ENCODE assay signal across 2 cellular contexts in the genomic region with DNA sequence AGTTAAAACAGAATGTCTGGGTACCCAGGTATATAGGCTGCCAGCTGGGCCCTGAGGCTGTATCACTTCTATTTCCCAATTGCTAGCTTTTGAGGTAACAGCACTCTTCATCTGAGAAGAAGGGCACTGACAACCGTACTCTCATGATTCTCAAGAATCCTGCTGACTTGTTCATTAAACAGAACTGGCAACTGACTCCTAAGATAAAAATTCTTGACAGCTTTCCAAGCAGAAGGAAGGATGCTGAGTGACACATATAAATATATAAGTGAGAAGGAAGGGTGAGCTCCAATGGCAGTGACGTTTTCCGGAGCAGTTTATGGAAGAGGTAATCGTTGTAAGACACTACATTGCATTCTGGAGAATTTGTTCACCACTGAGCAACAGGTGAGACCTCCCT.
TF ChIP-seq lines count a peak whose summit lies in the region.

No MANE protein-coding gene starts in this region.

TF ChIP-seq in HepG2, 621 proteins besides CTCF, POLR2A, EP300 and RAD21:
- TF ChIP-seq, protein P1, sequence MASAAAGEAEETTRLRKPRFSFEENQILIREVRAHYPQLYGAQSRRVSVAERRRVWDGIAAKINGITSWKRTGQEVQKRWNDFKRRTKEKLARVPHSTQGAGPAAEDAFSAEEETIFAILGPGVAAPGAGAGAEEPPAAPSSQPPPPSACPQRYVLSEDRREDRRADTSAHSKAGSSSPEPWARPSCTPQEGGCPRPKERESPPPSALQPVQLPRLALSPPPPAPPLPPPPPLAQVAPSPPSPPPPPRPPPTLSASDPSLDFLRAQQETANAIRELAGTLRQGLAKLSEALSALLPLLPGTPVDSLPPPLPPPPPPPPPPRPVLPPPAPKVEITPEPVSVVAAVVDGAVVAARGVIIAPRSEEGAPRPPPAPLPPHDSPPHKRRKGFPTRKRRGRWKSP (CRISPR knock-in tag; IDR thresholded peaks at IDR 0.05): no peak
- TF ChIP-seq HMG20A (CRISPR knock-in tag; IDR thresholded peaks at IDR 0.05; ENCODE audit: borderline replicate concordance): no peak

TF ChIP-seq in neural cell, 6 proteins besides CTCF, POLR2A, EP300 and RAD21 (continued from another document):
- TF ChIP-seq, protein P2, sequence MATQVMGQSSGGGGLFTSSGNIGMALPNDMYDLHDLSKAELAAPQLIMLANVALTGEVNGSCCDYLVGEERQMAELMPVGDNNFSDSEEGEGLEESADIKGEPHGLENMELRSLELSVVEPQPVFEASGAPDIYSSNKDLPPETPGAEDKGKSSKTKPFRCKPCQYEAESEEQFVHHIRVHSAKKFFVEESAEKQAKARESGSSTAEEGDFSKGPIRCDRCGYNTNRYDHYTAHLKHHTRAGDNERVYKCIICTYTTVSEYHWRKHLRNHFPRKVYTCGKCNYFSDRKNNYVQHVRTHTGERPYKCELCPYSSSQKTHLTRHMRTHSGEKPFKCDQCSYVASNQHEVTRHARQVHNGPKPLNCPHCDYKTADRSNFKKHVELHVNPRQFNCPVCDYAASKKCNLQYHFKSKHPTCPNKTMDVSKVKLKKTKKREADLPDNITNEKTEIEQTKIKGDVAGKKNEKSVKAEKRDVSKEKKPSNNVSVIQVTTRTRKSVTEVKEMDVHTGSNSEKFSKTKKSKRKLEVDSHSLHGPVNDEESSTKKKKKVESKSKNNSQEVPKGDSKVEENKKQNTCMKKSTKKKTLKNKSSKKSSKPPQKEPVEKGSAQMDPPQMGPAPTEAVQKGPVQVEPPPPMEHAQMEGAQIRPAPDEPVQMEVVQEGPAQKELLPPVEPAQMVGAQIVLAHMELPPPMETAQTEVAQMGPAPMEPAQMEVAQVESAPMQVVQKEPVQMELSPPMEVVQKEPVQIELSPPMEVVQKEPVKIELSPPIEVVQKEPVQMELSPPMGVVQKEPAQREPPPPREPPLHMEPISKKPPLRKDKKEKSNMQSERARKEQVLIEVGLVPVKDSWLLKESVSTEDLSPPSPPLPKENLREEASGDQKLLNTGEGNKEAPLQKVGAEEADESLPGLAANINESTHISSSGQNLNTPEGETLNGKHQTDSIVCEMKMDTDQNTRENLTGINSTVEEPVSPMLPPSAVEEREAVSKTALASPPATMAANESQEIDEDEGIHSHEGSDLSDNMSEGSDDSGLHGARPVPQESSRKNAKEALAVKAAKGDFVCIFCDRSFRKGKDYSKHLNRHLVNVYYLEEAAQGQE (IDR thresholded peaks at IDR 0.05; ENCODE audit: borderline replicate concordance): peak; percentile 42
- TF ChIP-seq MXI1 (conservative IDR thresholded peaks at IDR 0.05; ENCODE audit: poor library complexity, severe bottlenecking) (no peak), TAF1 (IDR thresholded peaks at IDR 0.05; ENCODE audit: low read depth) (no peak), EZH2 (IDR thresholded peaks at IDR 0.05; ENCODE audit: borderline replicate concordance, insufficient read depth, low read length, poor library complexity, severe bottlenecking) (no peak), SMC3 (conservative IDR thresholded peaks at IDR 0.05; ENCODE audit: poor library complexity) (no peak)
